In genomic region chr6:122894791-122895190, GRCh38 we compare ENCODE assay signal across 33 cellular contexts.
"Had no signal": no experiment of that assay in that cellular context is flagged by ENCODE, and none has a peak within 500 bp of the region (broad histone marks: within the 10 kb centered on the region; RNA-seq: fewer than 3 reads in every experiment).

No MANE protein-coding gene starts in this region.

- H3K27ac ChIP-seq: brain microvascular endothelial cell, PC-9, RWPE1, WERI-Rb-1 had no signal

- H3K4me2 ChIP-seq: PC-9 had no signal

- H3K36me3 ChIP-seq: brain microvascular endothelial cell, WERI-Rb-1 had no signal

- DNase-seq: activated CD4-positive, alpha-beta memory T cell treated with anti-CD3 and anti-CD28 coated beads, Interleukin-2, amount 10 ng/mL, durations not matched to agents 7 days and 5 days; activated CD4-positive, alpha-beta T cell treated with anti-CD3 and anti-CD28 coated beads for 1 hour; activated CD4-positive, alpha-beta T cell treated with anti-CD3 and anti-CD28 coated beads for 48 hours; activated CD4-positive, CD25-positive, alpha-beta regulatory T cell; activated CD8-positive, alpha-beta memory T cell treated with anti-CD3 and anti-CD28 coated beads for 24 hours; activated CD8-positive, alpha-beta memory T cell treated with anti-CD3 and anti-CD28 coated beads, Interleukin-2, amount 10 ng/mL, durations not matched to agents 7 days and 5 days; activated CD8-positive, alpha-beta memory T cell treated with anti-CD3 and anti-CD28 coated beads, Interleukin-2, amount 50 U/mL, for 48 hours; activated effector memory CD4-positive, alpha-beta T cell treated with Interleukin-2 at 50 U/mL for 16 hours; activated naive CD4-positive, alpha-beta T cell treated with anti-CD3 and anti-CD28 coated beads, Interleukin-2, amount 50 U/mL, for 16 hours; activated naive CD8-positive, alpha-beta T cell treated with anti-CD3 and anti-CD28 coated beads for 36 hours; activated T-cell treated with anti-CD3 and anti-CD28 coated beads, Interleukin-2, amount 50 U/mL, for 48 hours; amniotic stem cell; aorta; brain microvascular endothelial cell; central memory CD4-positive, alpha-beta T cell; NCI-H1105 treated with DMSO at 0.1 percent for 48 hours; NCI-H1436 treated with DMSO at 0.1 percent for 48 hours; NCI-H1694 treated with DMSO at 0.1 percent for 48 hours; NCI-H2029; NCI-H226; NCI-H446 treated with DMSO at 0.1 percent for 48 hours; NCI-H524 treated with DMSO at 0.1 percent for 48 hours; NCI-H748 treated with DMSO at 0.1 percent for 48 hours; PC-9; SIG-M5; T-helper 1 cell; T-helper 2 cell; T-helper 9 cell; WERI-Rb-1 had no signal

- H2AFZ ChIP-seq: PC-9 had no signal

- H3K27me3 ChIP-seq: brain microvascular endothelial cell had no signal

- H3K4me3 ChIP-seq: K562, PC-9 had no signal

- ATAC-seq: activated CD8-positive, alpha-beta memory T cell treated with anti-CD3 and anti-CD28 coated beads, Interleukin-2, amount 10 ng/mL, durations not matched to agents 7 days and 5 days; K562; Right ventricle myocardium inferior; SK-N-SH treated with all-trans-retinoic acid at 6 μM for 48 hours had no signal
